Comparison of ENCODE assay signal across 8 cellular contexts in genomic region chr21:34544032-34544496, GRCh38. TPM values are rescaled to one million over a fixed set of nuclear protein-coding genes. Genes with fewer than 3 reads are reported as not detected.
DNase-seq lines count a peak whose midpoint lies in the region; ATAC-seq, FAIRE-seq and TF ChIP-seq lines count a peak whose summit lies in the region.

No MANE protein-coding gene starts in this region.

- DNase-seq in COLO668 (lab: John Stamatoyannopoulos, UW; ENCODE audit: unreplicated experiment) = peak; percentile 83
- DNase-seq in HL-60 (ENCODE audit: low read depth in 1 of 2, low spot score in 1 of 2) = peak; percentile 61 to 68
- peak; percentile 64 for DNase-seq in RCC 7860 (ENCODE audit: low spot score)
- DNase-seq in adrenal gland = peak; percentile 63 to 89 (median 83)
- DNase-seq in iPS DF 4.7 (ENCODE audit: extremely low read depth, low spot score) = peak; percentile 51
- peak; percentile 53 for DNase-seq in stimulated activated CD4-positive, alpha-beta T cell treated with anti-CD3 and anti-CD28 coated beads, Interleukin-2, amount 100 ng/mL, for 24 hours

- H3K9me3 ChIP-seq in adrenal gland (replicated peaks in 1 of 3) = no peaks in the 10 kb centered on the region

- no peak for TF ChIP-seq POLR2A in adrenal gland (IDR thresholded peaks at IDR 0.05)

- H3K36me3 ChIP-seq in adrenal gland (replicated peaks in 1 of 2) = no peaks in the 10 kb centered on the region

- TF ChIP-seq CTCF in HL-60 (IDR thresholded peaks at IDR 0.05; ENCODE audit: insufficient read depth, low read length) = peak; percentile 13
- peak; percentile 47 to 72 (median 64) for TF ChIP-seq CTCF in adrenal gland (IDR thresholded peaks at IDR 0.05)

- no peak for FAIRE-seq in RCC 7860 (lab: Jason Lieb, UNC)

- peaks cover 0 to 4% of the 10 kb centered on the region in 2 donors for H3K4me1 ChIP-seq in adrenal gland (replicated peaks in 1 of 2)

- WGBS in adrenal gland, 4 donors = 82 to 89% (median 86%) methylated on average over 7 of the region's 7 CpGs

- intact Hi-C loops in adrenal gland (cut with DNase I) = no loop called here

- H3K27me3 ChIP-seq in HL-60 (ENCODE audit: insufficient read depth, poor library complexity, severe bottlenecking) (no peaks in the 10 kb centered on the region), adrenal gland (no peaks in the 10 kb centered on the region)

- peak overlapping the region; percentile 74 for H3K27ac ChIP-seq in HL-60 (replicated peaks)
- H3K27ac ChIP-seq in adrenal gland = peak overlapping the region in 1 of 5 donors; percentile 86

- H3K4me3 ChIP-seq in HL-60 (replicated peaks; ENCODE audit: insufficient read depth, low read length) (no peak overlapping the region), adrenal gland (no peak overlapping the region)

- ATAC-seq in GM21526 (IDR thresholded peaks at IDR 0.05; ENCODE audit: low FRiP score, unreplicated experiment) (no peak), HG03045 (IDR thresholded peaks at IDR 0.05; ENCODE audit: unreplicated experiment) (no peak)

RNA-seq across cellular contexts. Expression of gene KCNE1, which starts 32.1 kb away (rescaled TPM):
- 1 to 10 TPM in 7 of 8 donors, under 1 TPM in 1; 0.12 to 4.8 (median 2.3) TPM for total RNA-seq in adrenal gland
- 1 to 10 TPM in 1 of 3 donors, under 1 TPM in 2; 0.37 to 2.3 (median 0.57) TPM for polyA plus RNA-seq in adrenal gland
